In the genomic region with DNA sequence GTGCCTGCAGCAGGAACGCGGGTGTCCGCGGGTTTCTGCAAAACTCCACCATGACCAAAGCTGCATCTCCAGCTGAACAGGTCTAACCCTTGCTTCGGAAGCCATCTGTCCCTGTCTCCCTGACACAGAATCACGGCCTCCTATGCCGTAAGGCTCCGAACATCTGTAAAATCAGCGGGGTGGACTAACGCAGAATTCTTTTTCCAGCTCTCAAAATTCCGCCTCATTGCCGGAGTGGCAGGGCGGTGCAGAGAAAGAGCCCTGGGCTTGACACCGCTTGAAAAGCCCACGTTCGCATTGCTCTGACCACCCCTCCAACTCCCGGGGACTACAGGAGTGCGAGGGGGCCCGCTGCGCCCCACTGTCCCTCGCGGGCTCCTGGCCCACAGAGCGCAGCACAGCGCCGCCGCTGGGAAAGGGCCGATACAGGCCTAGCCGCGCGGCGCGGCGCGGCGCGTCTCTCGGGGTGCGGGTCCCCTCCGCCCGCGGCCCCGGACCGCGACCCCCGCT, we compare ENCODE assay signal across 8 cellular contexts. TPM values are rescaled to one million over a fixed set of nuclear protein-coding genes. Genes with fewer than 3 reads are reported as not detected.
A peak's percentile ranks its signal among the peaks of the same experiment; 100 is the strongest.
DNase-seq lines count a peak whose midpoint lies in the region; ATAC-seq lines count a peak whose summit lies in the region.

No MANE protein-coding gene starts in this region.

- peaks cover 33% of the 10 kb centered on the region for H3K4me1 Mint-ChIP-seq in T-helper 1 cell treated with Interleukin-12 subunit alpha and Interleukin-12 subunit beta and Interleukin-4 antibody, amounts not matched to agents 30 μg/mL and 1 μg/mL, for 36 hours (ENCODE audit: low read depth)
- peaks cover 8 to 52% (median 40%) of the 10 kb centered on the region in 7 donors for H3K4me1 Mint-ChIP-seq in naive thymus-derived CD4-positive, alpha-beta T cell

- H3K4me1 ChIP-seq in esophagus (ENCODE audit: control insufficient read depth in 2 of 2, insufficient read depth in 2 of 2, low read length in 1 of 2), result peaks cover 0 to 9% of the 10 kb centered on the region in 2 donors
- peaks cover 10 to 12% of the 10 kb centered on the region in 2 donors for H3K4me1 ChIP-seq in naive thymus-derived CD4-positive, alpha-beta T cell (ENCODE audit: control insufficient read depth in 2 of 2, insufficient read depth in 2 of 2, low read length in 2 of 2)

- peaks cover 3% of the 10 kb centered on the region for H3K36me3 Mint-ChIP-seq in T-helper 1 cell treated with Interleukin-12 subunit alpha and Interleukin-12 subunit beta and Interleukin-4 antibody, amounts not matched to agents 30 μg/mL and 1 μg/mL, for 36 hours (ENCODE audit: low read depth)
- no peaks in the 10 kb centered on the region for H3K36me3 Mint-ChIP-seq in naive thymus-derived CD4-positive, alpha-beta T cell

- H3K36me3 ChIP-seq in esophagus (ENCODE audit: control insufficient read depth in 2 of 2, insufficient read depth in 2 of 2, low read length in 1 of 2), result no peaks in the 10 kb centered on the region
- H3K36me3 ChIP-seq in naive thymus-derived CD4-positive, alpha-beta T cell (ENCODE audit: control insufficient read depth in 2 of 3, insufficient read depth in 3 of 3, low read length in 3 of 3), result no peaks in the 10 kb centered on the region

- peak overlapping the region; percentile 79 for H3K4me3 Mint-ChIP-seq in T-helper 1 cell treated with Interleukin-12 subunit alpha and Interleukin-12 subunit beta and Interleukin-4 antibody, amounts not matched to agents 30 μg/mL and 1 μg/mL, for 36 hours
- peak overlapping the region; percentile 82 to 97 (median 86) for H3K4me3 Mint-ChIP-seq in naive thymus-derived CD4-positive, alpha-beta T cell

- H3K4me3 ChIP-seq in esophagus (ENCODE audit: low read depth in 1 of 2, low read length in 2 of 2), result peak overlapping the region; percentile 74 to 99
- H3K4me3 ChIP-seq in naive thymus-derived CD4-positive, alpha-beta T cell (ENCODE audit: low read length), result peak overlapping the region; percentile 69

- intact Hi-C loops in naive thymus-derived CD4-positive, alpha-beta T cell (cut with micrococcal nuclease), result loop anchor here (1.0 to 10.0 kb wide), 10 partner anchors 15 to 1875 kb away; partner anchors contain the start of genes COX15 (in 2 of the 2), CUTC (in 2 of the 2), SLC25A28 (in 2 of the 2) and GOT1 (in 1 of the 2)

- peak; percentile 41 for DNase-seq in NCI-H345 (lab: John Stamatoyannopoulos, UW)
- no peak for DNase-seq in NCI-H345 treated with DMSO at 0.1 percent for 48 hours (lab: John Stamatoyannopoulos, UW; ENCODE audit: unreplicated experiment)
- DNase-seq in naive thymus-derived CD4-positive, alpha-beta T cell, result peak in 2 of 9 donors; percentile 12 to 23
- DNase-seq in EL, result no peak

- no peaks in the 10 kb centered on the region for H3K27me3 ChIP-seq in esophagus (ENCODE audit: control insufficient read depth in 1 of 2, insufficient read depth in 2 of 2, low read length in 2 of 2)
- no peaks in the 10 kb centered on the region for H3K27me3 ChIP-seq in naive thymus-derived CD4-positive, alpha-beta T cell (ENCODE audit: control insufficient read depth in 2 of 2, insufficient read depth in 2 of 2, low read length in 2 of 2)

- 1 to 2% methylated on average over 34 to 45 of the region's 45 CpGs for WGBS in esophagus, 2 donors

- H3K27ac ChIP-seq in esophagus (ENCODE audit: low read depth in 2 of 2, low read length in 1 of 2), result peak overlapping the region; percentile 91
- no peak overlapping the region for H3K27ac ChIP-seq in naive thymus-derived CD4-positive, alpha-beta T cell (ENCODE audit: low read depth, low read length)

- POLR2A ChIA-PET in naive thymus-derived CD4-positive, alpha-beta T cell (lab: Charles Lee), result interaction anchor here (1.7 kb wide), 1 partner anchor 277 kb away, joined by 5 read pairs; the partner anchor contains the start of genes COX15 and CUTC

- no peak overlapping the region for H3K27ac Mint-ChIP-seq in T-helper 1 cell treated with Interleukin-12 subunit alpha and Interleukin-12 subunit beta and Interleukin-4 antibody, amounts not matched to agents 30 μg/mL and 1 μg/mL, for 36 hours
- peak overlapping the region in 4 of 9 donors; percentile 18 to 65 (median 32) for H3K27ac Mint-ChIP-seq in naive thymus-derived CD4-positive, alpha-beta T cell

- no peaks in the 10 kb centered on the region for H3K9me3 Mint-ChIP-seq in T-helper 1 cell treated with Interleukin-12 subunit alpha and Interleukin-12 subunit beta and Interleukin-4 antibody, amounts not matched to agents 30 μg/mL and 1 μg/mL, for 36 hours
- no peaks in the 10 kb centered on the region for H3K9me3 Mint-ChIP-seq in naive thymus-derived CD4-positive, alpha-beta T cell

- CTCF ChIA-PET in naive thymus-derived CD4-positive, alpha-beta T cell (lab: Charles Lee), result interaction anchor here (1.0 to 1.7 kb wide), 7 partner anchors 12 to 277 kb away, joined by 3 to 10 read pairs (median 3); partner anchors contain the start of gene CUTC

- H3K9me3 ChIP-seq in esophagus (ENCODE audit: control insufficient read depth in 2 of 2, insufficient read depth in 1 of 2, low read depth in 1 of 2, low read length in 1 of 2), result no peaks in the 10 kb centered on the region
- H3K9me3 ChIP-seq in naive thymus-derived CD4-positive, alpha-beta T cell (ENCODE audit: control insufficient read depth in 2 of 3, low read length in 3 of 3), result no peaks in the 10 kb centered on the region

- peak; percentile 45 for ATAC-seq in GM19467 (IDR thresholded peaks at IDR 0.05; ENCODE audit: unreplicated experiment)
- peak; percentile 22 for ATAC-seq in HG03469 (IDR thresholded peaks at IDR 0.05; ENCODE audit: unreplicated experiment)
- ATAC-seq in naive thymus-derived CD4-positive, alpha-beta T cell, result peak; percentile 80

- H3K27me3 Mint-ChIP-seq in T-helper 1 cell treated with Interleukin-12 subunit alpha and Interleukin-12 subunit beta and Interleukin-4 antibody, amounts not matched to agents 30 μg/mL and 1 μg/mL, for 36 hours (ENCODE audit: low read depth), result peaks cover 43% of the 10 kb centered on the region
- H3K27me3 Mint-ChIP-seq in naive thymus-derived CD4-positive, alpha-beta T cell, result peaks cover 0 to 35% (median 0%) of the 10 kb centered on the region in 5 donors

RNA-seq across cellular contexts. Expression of gene DNMBP, which starts 0.4 kb away (rescaled TPM):
- 1 to 10 TPM; 5.4 to 6.4 TPM for polyA plus RNA-seq in esophagus
- total RNA-seq in naive thymus-derived CD4-positive, alpha-beta T cell, result 1 to 10 TPM; 2.8 to 8.5 (median 4.4) TPM
- under 1 TPM; 0.40 to 0.94 TPM for polyA plus RNA-seq in naive thymus-derived CD4-positive, alpha-beta T cell

Comparison
In these comparisons a context has a peak if more than half of its experiments do, and no peak if none do; other contexts are left out.
1. ATAC-seq: peak in every context shown above with its lines; median percentile 80 in naive thymus-derived CD4-positive, alpha-beta T cell; 45 in GM19467; 22 in HG03469.